Comparison of ENCODE assay signal across 9 cellular contexts in genomic region chr12:116609715-116610114, GRCh38. TPM values are rescaled to one million over a fixed set of nuclear protein-coding genes. Genes with fewer than 3 reads are reported as not detected.
DNase-seq lines count a peak whose midpoint lies in the region; ATAC-seq and TF ChIP-seq lines count a peak whose summit lies in the region.
"Had no signal": no experiment of that assay in that cellular context is flagged by ENCODE, and none has a peak within 500 bp of the region (broad histone marks: within the 10 kb centered on the region; RNA-seq: fewer than 3 reads in every experiment).

No MANE protein-coding gene starts in this region.

- H3K9ac ChIP-seq in adipocyte (ENCODE audit: low read length) (no peak overlapping the region), neural progenitor cell (no peak overlapping the region)

- TF ChIP-seq CTCF in LNCAP (IDR thresholded peaks at IDR 0.05) (peak; percentile 27; the same call in 1 of the 2 replicates), neural progenitor cell (IDR thresholded peaks at IDR 0.05) (peak; percentile 60)

- no peaks in the 10 kb centered on the region for H4K20me1 ChIP-seq in neural progenitor cell (ENCODE audit: low read depth)

- no peak overlapping the region for H3K4me3 Mint-ChIP-seq in neural progenitor cell
- no peak overlapping the region for H3K4me3 Mint-ChIP-seq in activated T-helper 17 cell treated with anti-CD3 and anti-CD28 coated beads, Interleukin-2, amount 50 U/mL, for 72 hours

- peaks cover 6% of the 10 kb centered on the region for H3K4me1 Mint-ChIP-seq in neural progenitor cell
- H3K4me1 Mint-ChIP-seq in activated T-helper 17 cell treated with anti-CD3 and anti-CD28 coated beads, Interleukin-2, amount 50 U/mL, for 72 hours = no peaks in the 10 kb centered on the region

- peak; percentile 54 for DNase-seq in DMS53 (lab: John Stamatoyannopoulos, UW)
- DNase-seq in adipocyte (ENCODE audit: low read depth) = peak; percentile 13
- peak; percentile 76 for DNase-seq in neural progenitor cell (ENCODE audit: low spot score)
- DNase-seq in stimulated activated naive CD4-positive, alpha-beta T cell treated with Interleukin-2 at 50 U/mL for 16 hours (lab: John Stamatoyannopoulos, UW) = no peak
- no peak for DNase-seq in midbrain (lab: John Stamatoyannopoulos, UW)

- H3K4me1 ChIP-seq in adipocyte (ENCODE audit: control insufficient read depth, insufficient read depth, low read length) (peaks cover 16% of the 10 kb centered on the region), neural progenitor cell (peaks cover 15% of the 10 kb centered on the region)

- H3K9me3 ChIP-seq in adipocyte (ENCODE audit: control insufficient read depth, low read length) (no peaks in the 10 kb centered on the region), neural progenitor cell (ENCODE audit: low read depth) (no peaks in the 10 kb centered on the region)
- H3K9me3 ChIP-seq: HAP-1 had no signal

- H3K27me3 Mint-ChIP-seq in neural progenitor cell (ENCODE audit: insufficient read depth, low read depth) = peaks cover 23% of the 10 kb centered on the region
- peaks cover 3% of the 10 kb centered on the region for H3K27me3 Mint-ChIP-seq in activated T-helper 17 cell treated with anti-CD3 and anti-CD28 coated beads, Interleukin-2, amount 50 U/mL, for 72 hours

- H3K27me3 ChIP-seq in adipocyte (replicated peaks; ENCODE audit: control insufficient read depth, insufficient read depth, low read length) (no peaks in the 10 kb centered on the region), neural progenitor cell (no peaks in the 10 kb centered on the region)

- H3K27ac ChIP-seq in neural progenitor cell = no peak overlapping the region

- H3K36me3 Mint-ChIP-seq in neural progenitor cell = peaks cover 4% of the 10 kb centered on the region
- no peaks in the 10 kb centered on the region for H3K36me3 Mint-ChIP-seq in activated T-helper 17 cell treated with anti-CD3 and anti-CD28 coated beads, Interleukin-2, amount 50 U/mL, for 72 hours (ENCODE audit: low read depth)

- ATAC-seq in activated T-helper 17 cell treated with anti-CD3 and anti-CD28 coated beads, Interleukin-2, amount 50 U/mL, for 72 hours (replicated peaks) = no peak
- ATAC-seq in GM19397 (IDR thresholded peaks at IDR 0.05; ENCODE audit: unreplicated experiment) = no peak

- no peaks in the 10 kb centered on the region for H3K79me2 ChIP-seq in neural progenitor cell (ENCODE audit: low read depth)

- H3K9me3 Mint-ChIP-seq in neural progenitor cell = peaks cover 8% of the 10 kb centered on the region
- H3K9me3 Mint-ChIP-seq in activated T-helper 17 cell treated with anti-CD3 and anti-CD28 coated beads, Interleukin-2, amount 50 U/mL, for 72 hours = no peaks in the 10 kb centered on the region

- no peak overlapping the region for H2AFZ ChIP-seq in neural progenitor cell (replicated peaks)

- H3K27ac Mint-ChIP-seq in neural progenitor cell = no peak overlapping the region
- no peak overlapping the region for H3K27ac Mint-ChIP-seq in activated T-helper 17 cell treated with anti-CD3 and anti-CD28 coated beads, Interleukin-2, amount 50 U/mL, for 72 hours

- H3K4me3 ChIP-seq in adipocyte (ENCODE audit: low read length) = no peak overlapping the region
- H3K4me3 ChIP-seq in neural progenitor cell = no peak overlapping the region
- H3K4me3 ChIP-seq: HAP-1 had no signal

- no peak overlapping the region for H3K4me2 ChIP-seq in neural progenitor cell

- H3F3A ChIP-seq in neural progenitor cell (ENCODE audit: low read depth) = peaks cover 17% of the 10 kb centered on the region

- H3K36me3 ChIP-seq in adipocyte (ENCODE audit: control insufficient read depth, insufficient read depth, low read length, severe bottlenecking) (no peaks in the 10 kb centered on the region), neural progenitor cell (no peaks in the 10 kb centered on the region)
- H3K36me3 ChIP-seq: HAP-1 had no signal

RNA-seq across cellular contexts. Expression of gene MAP1LC3B2, which starts 50.5 kb away (rescaled TPM):
- total RNA-seq in neural progenitor cell (ENCODE audit: low replicate concordance) = 0.39 and 1.5 TPM in 2 replicates
- total RNA-seq in activated T-helper 17 cell treated with anti-CD3 and anti-CD28 coated beads, Interleukin-2, amount 50 U/mL, for 72 hours = under 1 TPM; 0.90 to 0.97 TPM

Comparison
In these comparisons a context has a peak if more than half of its experiments do, and no peak if none do; other contexts are left out.
1. DNase-seq: peak in DMS53 (single experiment), adipocyte (single experiment) and neural progenitor cell (single experiment); none in stimulated activated naive CD4-positive, alpha-beta T cell treated with Interleukin-2 at 50 U/mL for 16 hours (single experiment) and midbrain (single experiment).